Comparison of ENCODE assay signal across 8 cellular contexts in genomic region chr18:57621252-57621607, GRCh38. TPM values are rescaled to one million over a fixed set of nuclear protein-coding genes. Genes with fewer than 3 reads are reported as not detected.
DNase-seq lines count a peak whose midpoint lies in the region; ATAC-seq and TF ChIP-seq lines count a peak whose summit lies in the region.

No MANE protein-coding gene starts in this region.

- ATAC-seq in GM21447 (IDR thresholded peaks at IDR 0.05; ENCODE audit: unreplicated experiment) = peak; percentile 27

- H3K27ac ChIP-seq in layer of hippocampus (ENCODE audit: low read depth, low read length) (peak overlapping the region; percentile 87), substantia nigra (ENCODE audit: low read depth, low read length, poor library complexity, severe bottlenecking) (peak overlapping the region; percentile 91)

- TF ChIP-seq CTCF in MCF 10A (IDR thresholded peaks at IDR 0.05; ENCODE audit: unreplicated experiment) = no peak

- H3K27me3 Mint-ChIP-seq in MCF 10A (ENCODE audit: insufficient read depth, unreplicated experiment) = no peaks in the 10 kb centered on the region

- CTCF ChIA-PET in MCF 10A (lab: Yijun Ruan, JAX) = interaction anchor here (0.6 to 1.0 kb wide), 8 partner anchors 8 to 890 kb away, joined by 3 to 7 read pairs (median 5); no protein-coding TSS in a partner anchor

- no peak for DNase-seq in Jurkat, Clone E6-1 (ENCODE audit: low read depth, low spot score)
- DNase-seq in MCF 10A (ENCODE audit: unreplicated experiment) (no peak), substantia nigra (lab: John Stamatoyannopoulos, UW) (peak in 2 of 49 donors; percentile 48 to 57), NCI-H774 (lab: John Stamatoyannopoulos, UW) (no peak), DMS114 treated with DMSO at 0.1 percent for 48 hours (lab: John Stamatoyannopoulos, UW; ENCODE audit: unreplicated experiment) (no peak)

- H3K27ac Mint-ChIP-seq in MCF 10A (ENCODE audit: low read depth, unreplicated experiment) = peak overlapping the region; percentile 93

- peaks cover 44% of the 10 kb centered on the region for H3K36me3 Mint-ChIP-seq in MCF 10A (ENCODE audit: insufficient read depth, unreplicated experiment)

- no peaks in the 10 kb centered on the region for H3K9me3 Mint-ChIP-seq in MCF 10A (ENCODE audit: unreplicated experiment)

- no peaks in the 10 kb centered on the region for H3K4me1 Mint-ChIP-seq in MCF 10A (ENCODE audit: insufficient read depth, unreplicated experiment)

- H3K4me3 Mint-ChIP-seq in MCF 10A (ENCODE audit: unreplicated experiment) = peak overlapping the region; percentile 91

- POLR2A ChIA-PET in MCF 10A (lab: Yijun Ruan, JAX) = interaction anchor here (0.5 to 2.7 kb wide), 24 partner anchors 9 to 1178 kb away, joined by 3 to 17 read pairs (median 3); no protein-coding TSS in a partner anchor

- BruUV-seq in MCF 10A (replicated peaks; lab: Mats Ljungman, UMichigan) = no TSS peak

- no peaks in the 10 kb centered on the region for H3K27me3 ChIP-seq in layer of hippocampus (ENCODE audit: control insufficient read depth, insufficient read depth, low read length)

- peak overlapping the region; percentile 71 for H3K4me3 ChIP-seq in GM08714 (ENCODE audit: low read length)
- peak overlapping the region; percentile 90 for H3K4me3 ChIP-seq in Jurkat, Clone E6-1 (ENCODE audit: low read length)

- intact Hi-C loops in MCF 10A (cut with micrococcal nuclease) = no loop called here

RNA-seq across cellular contexts. Expression of gene NARS1, which starts 0.4 kb away (rescaled TPM):
- polyA plus RNA-seq in Jurkat, Clone E6-1 (2012; ENCODE audit: insufficient read depth, insufficient read length) = 169 TPM
- total RNA-seq in MCF 10A (2022) = 162 and 175 TPM in 2 replicates

RNA-seq across cellular contexts. Expression of gene FECH, which starts 34.7 kb away (rescaled TPM):
- polyA plus RNA-seq in Jurkat, Clone E6-1 (2012; ENCODE audit: insufficient read depth, insufficient read length) = 59.7 TPM
- total RNA-seq in MCF 10A (2022) = 23.4 and 25.5 TPM in 2 replicates
